8 cellular contexts compared by ENCODE assay signal in the genomic region with DNA sequence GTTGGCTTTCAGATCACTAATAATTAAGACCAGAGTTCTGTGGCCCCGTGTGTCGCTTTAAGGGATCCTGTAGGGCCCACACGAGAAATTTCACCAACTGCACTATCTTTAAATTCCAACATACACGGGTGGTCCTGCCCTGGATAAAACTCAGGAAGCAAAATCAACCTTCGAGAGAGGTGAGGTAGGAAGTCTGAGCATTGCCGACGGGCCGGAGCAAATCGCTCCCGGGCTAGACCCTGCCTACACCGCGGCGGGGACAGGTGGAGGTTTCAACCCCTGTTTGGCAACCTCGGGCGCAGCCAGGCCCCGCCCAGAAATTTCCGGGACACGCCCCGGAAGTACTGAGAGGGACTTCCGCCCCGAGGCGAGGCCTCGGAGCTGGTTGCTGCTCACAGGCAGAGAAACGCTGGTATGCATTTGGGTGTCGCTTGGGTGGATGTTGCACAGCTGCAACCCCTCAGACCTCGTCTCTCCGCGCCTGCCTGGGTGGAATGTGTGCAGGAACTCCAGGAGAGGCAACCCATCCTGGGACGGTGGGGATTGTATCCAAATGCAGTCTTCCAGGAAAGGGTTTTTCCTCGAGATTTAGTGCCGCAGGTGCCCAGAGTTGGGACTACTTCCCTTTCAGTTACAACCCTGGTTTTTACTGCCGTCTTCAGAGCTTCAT. TPM values are rescaled to one million over a fixed set of nuclear protein-coding genes. Genes with fewer than 3 reads are reported as not detected.
A peak's percentile ranks its signal among the peaks of the same experiment; 100 is the strongest.
DNase-seq lines count a peak whose midpoint lies in the region; ATAC-seq and TF ChIP-seq lines count a peak whose summit lies in the region.

No MANE protein-coding gene starts in this region.

- H3K27me3 Mint-ChIP-seq in T-helper 17 cell: peaks cover 11% of the 10 kb centered on the region

- H3K27ac Mint-ChIP-seq in T-helper 17 cell: peak overlapping the region; percentile 69

- peak overlapping the region; percentile 62 for H3K4me3 Mint-ChIP-seq in T-helper 17 cell

- H3K4me3 ChIP-seq in retinal pigment epithelial cell (ENCODE audit: low read length): peak overlapping the region; percentile 59

- H3K4me1 Mint-ChIP-seq in T-helper 17 cell: peaks cover 6% of the 10 kb centered on the region

- no peaks in the 10 kb centered on the region for H3K9me3 ChIP-seq in T-helper 17 cell (ENCODE audit: control insufficient read depth, low read length, poor library complexity, severe bottlenecking)

- peaks cover 11% of the 10 kb centered on the region for H3K36me3 Mint-ChIP-seq in T-helper 17 cell (ENCODE audit: low read depth)

- peak; percentile 91 for ATAC-seq in GM21447 (IDR thresholded peaks at IDR 0.05; ENCODE audit: unreplicated experiment)
- peak; percentile 96 for ATAC-seq in T-helper 17 cell
- no peak for ATAC-seq in HG03280 (IDR thresholded peaks at IDR 0.05; ENCODE audit: unreplicated experiment)

- no peak for TF ChIP-seq CTCF in retinal pigment epithelial cell (conservative IDR thresholded peaks at IDR 0.05; ENCODE audit: low read depth, low read length)

- peak; percentile 70 for DNase-seq in COLO829 (ENCODE audit: low spot score)
- peak; percentile 67 for DNase-seq in KG1 (lab: John Stamatoyannopoulos, UW)
- DNase-seq in T-helper 17 cell: peak; percentile 49 to 83 (median 55)
- DNase-seq in amniotic stem cell (lab: John Stamatoyannopoulos, UW): peak; percentile 5
- peak; percentile 72 for DNase-seq in hepatic stellate cell (ENCODE audit: low spot score)
- DNase-seq in retinal pigment epithelial cell (ENCODE audit: low read depth): no peak

RNA-seq across cellular contexts. Expression of gene ZKSCAN8, which starts 19.9 kb away (rescaled TPM):
- total RNA-seq in T-helper 17 cell: 10 to 100 TPM; 20.2 to 24.6 TPM

RNA-seq across cellular contexts. Expression of gene ZSCAN16, which starts 37.1 kb away (rescaled TPM):
- 1 to 10 TPM; 7.8 to 8.3 TPM for total RNA-seq in T-helper 17 cell
